In genomic region chr12:52501490-52501889, GRCh38 we compare ENCODE assay signal across 24 cellular contexts. TPM values are rescaled to one million over a fixed set of nuclear protein-coding genes. Genes with fewer than 3 reads are reported as not detected.
DNase-seq lines count a peak whose midpoint lies in the region; FAIRE-seq and TF ChIP-seq lines count a peak whose summit lies in the region.
"Had no signal": no experiment of that assay in that cellular context is flagged by ENCODE, and none has a peak within 500 bp of the region (broad histone marks: within the 10 kb centered on the region; RNA-seq: fewer than 3 reads in every experiment).

No MANE protein-coding gene starts in this region.

- no peak overlapping the region for H3K27ac Mint-ChIP-seq in progenitor cell of endocrine pancreas
- H3K27ac Mint-ChIP-seq: CD4-positive, alpha-beta memory T cell; GM23338; IgD-negative memory B cell had no signal

- no peaks in the 10 kb centered on the region for H3K4me1 Mint-ChIP-seq in progenitor cell of endocrine pancreas (ENCODE audit: low read depth)
- H3K4me1 Mint-ChIP-seq: CD4-positive, alpha-beta memory T cell had no signal

- H3K4me3 Mint-ChIP-seq in progenitor cell of endocrine pancreas (ENCODE audit: low read depth), result no peak overlapping the region
- H3K4me3 Mint-ChIP-seq: CD4-positive, alpha-beta memory T cell; GM23338; IgD-negative memory B cell had no signal

- DNase-seq in EL (peak; percentile 29), LHCN-M2 (ENCODE audit: low read depth) (peak; percentile 59), bronchial epithelial cell (ENCODE audit: low read depth) (peak; percentile 58), osteoblast (ENCODE audit: insufficient read length, low spot score, missing footprints) (no peak), progenitor cell of endocrine pancreas (ENCODE audit: low spot score, unreplicated experiment) (no peak)
- no peak for DNase-seq in activated CD8-positive, alpha-beta memory T cell treated with anti-CD3 and anti-CD28 coated beads, Interleukin-2, amount 50 U/mL, for 48 hours
- DNase-seq in activated naive CD4-positive, alpha-beta T cell treated with Interleukin-2 at 50 U/mL for 16 hours, result no peak
- DNase-seq: C1 segment of cervical spinal cord; Caco-2; CD4-positive, alpha-beta memory T cell; DMS79; MV-4-11; NCI-H1105; NCI-H1436 treated with DMSO at 0.1 percent for 48 hours; NCI-H187 treated with DMSO at 0.1 percent for 48 hours; NCI-H2107; NCI-H524; NCI-H774; SJCRH30 had no signal

- H3K27me3 ChIP-seq in bronchial epithelial cell (ENCODE audit: control insufficient read depth, insufficient read depth, low read length), result no peaks in the 10 kb centered on the region
- peaks cover 3% of the 10 kb centered on the region for H3K27me3 ChIP-seq in osteoblast (ENCODE audit: insufficient read depth, low read length)
- H3K27me3 ChIP-seq: SJCRH30 had no signal

- peaks cover 12% of the 10 kb centered on the region for H3K9me3 Mint-ChIP-seq in progenitor cell of endocrine pancreas (ENCODE audit: low read depth)
- H3K9me3 Mint-ChIP-seq: GM23338 had no signal

- H2AFZ ChIP-seq in osteoblast (ENCODE audit: low read length), result no peak overlapping the region
- H2AFZ ChIP-seq: GM23338 had no signal

- no peak for FAIRE-seq in bronchial epithelial cell (lab: Jason Lieb, UNC)
- FAIRE-seq: A549 had no signal

- no peak overlapping the region for H3K4me2 ChIP-seq in osteoblast (ENCODE audit: insufficient read depth, low read length)
- H3K4me2 ChIP-seq: A549, GM23338, KMS-11 had no signal

- H4K20me1 ChIP-seq in osteoblast (ENCODE audit: insufficient read depth, low read length), result no peaks in the 10 kb centered on the region

- no peak overlapping the region for H3K4me3 ChIP-seq in bronchial epithelial cell (ENCODE audit: low read depth, low read length)
- no peak overlapping the region for H3K4me3 ChIP-seq in osteoblast (ENCODE audit: insufficient read depth, low read length)
- H3K4me3 ChIP-seq: A549, GM23338, HAP-1, SJCRH30 had no signal

- H3K36me3 ChIP-seq in bronchial epithelial cell (ENCODE audit: control insufficient read depth, insufficient read depth, low read length) (no peaks in the 10 kb centered on the region), osteoblast (ENCODE audit: insufficient read depth, low read length) (no peaks in the 10 kb centered on the region)
- H3K36me3 ChIP-seq: HAP-1, SJCRH30 had no signal

- H3K36me3 Mint-ChIP-seq in progenitor cell of endocrine pancreas (ENCODE audit: insufficient read depth), result no peaks in the 10 kb centered on the region
- H3K36me3 Mint-ChIP-seq: CD4-positive, alpha-beta memory T cell; IgD-negative memory B cell had no signal

- peaks cover 40% of the 10 kb centered on the region for H3K4me1 ChIP-seq in osteoblast (ENCODE audit: insufficient read depth, low read length)
- H3K4me1 ChIP-seq: HAP-1, SJCRH30 had no signal

- H3K27ac ChIP-seq in osteoblast (ENCODE audit: low read depth, low read length), result peak overlapping the region; percentile 82
- H3K27ac ChIP-seq: A549, KMS-11, SJCRH30 had no signal

- H3K9me3 ChIP-seq in osteoblast (ENCODE audit: low read depth, low read length), result no peaks in the 10 kb centered on the region
- H3K9me3 ChIP-seq: Caco-2, HAP-1, SJCRH30 had no signal

- H3K27me3 Mint-ChIP-seq in progenitor cell of endocrine pancreas, result peaks cover 7% of the 10 kb centered on the region

- TF ChIP-seq CTCF in bronchial epithelial cell (IDR thresholded peaks at IDR 0.05; ENCODE audit: insufficient read depth, low read length, severe bottlenecking) (no peak), osteoblast (IDR thresholded peaks at IDR 0.05; ENCODE audit: extremely low read depth, low read depth, low read length) (no peak), progenitor cell of endocrine pancreas (IDR thresholded peaks at IDR 0.05; ENCODE audit: unreplicated experiment) (no peak)

- H3K79me2 ChIP-seq in osteoblast (ENCODE audit: insufficient read depth, low read length), result no peaks in the 10 kb centered on the region

RNA-seq across cellular contexts. Expression of gene KRT6A, which starts 8.4 kb away (rescaled TPM):
- total RNA-seq in LHCN-M2 (2014; rRNA removed) (not detected in 2 replicates), bronchial epithelial cell (13,929 and 17,192 TPM in 2 replicates), osteoblast (under 0.01 and 0.72 TPM in 2 replicates), progenitor cell of endocrine pancreas (not detected in 2 replicates)
- polyA plus RNA-seq in LHCN-M2 (2012), result not detected
- total RNA-seq: CD4-positive, alpha-beta memory T cell; GM23338; SJCRH30 had no signal
- polyA plus RNA-seq: CD4-positive, alpha-beta memory T cell; GM23338; IgD-negative memory B cell had no signal

RNA-seq across cellular contexts. Expression of gene KRT5, which starts 18.7 kb away (rescaled TPM):
- total RNA-seq in LHCN-M2 (2014; rRNA removed) (not detected in 2 replicates), bronchial epithelial cell (6,770 and 10,597 TPM in 2 replicates), osteoblast (0.36 TPM in 1 of 2 replicates, not detected in the other), progenitor cell of endocrine pancreas (not detected in 2 replicates)
- polyA plus RNA-seq in LHCN-M2 (2012), result 0.10 TPM
- total RNA-seq: CD4-positive, alpha-beta memory T cell; GM23338; SJCRH30 had no signal
- polyA plus RNA-seq: CD4-positive, alpha-beta memory T cell; GM23338; IgD-negative memory B cell had no signal

RNA-seq across cellular contexts. Expression of gene KRT6C, which starts 27.9 kb away (rescaled TPM):
- total RNA-seq in LHCN-M2 (2014; rRNA removed), result not detected in 2 replicates
- polyA plus RNA-seq in LHCN-M2 (2012), result not detected
- total RNA-seq in bronchial epithelial cell, result 16.8 and 138 TPM in 2 replicates
- not detected in 2 replicates for total RNA-seq in osteoblast
- not detected in 2 replicates for total RNA-seq in progenitor cell of endocrine pancreas
- total RNA-seq: Caco-2; CD4-positive, alpha-beta memory T cell; GM23338; SJCRH30 had no signal
- polyA plus RNA-seq: A549; CD4-positive, alpha-beta memory T cell; GM23338; IgD-negative memory B cell had no signal

RNA-seq across cellular contexts. Expression of gene KRT6B, which starts 49.5 kb away (rescaled TPM):
- total RNA-seq in LHCN-M2 (2014; rRNA removed) (not detected in 2 replicates), bronchial epithelial cell (287 and 1,881 TPM in 2 replicates), osteoblast (not detected in 2 replicates), progenitor cell of endocrine pancreas (not detected in 2 replicates)
- polyA plus RNA-seq in LHCN-M2 (2012), result not detected
- total RNA-seq: Caco-2; CD4-positive, alpha-beta memory T cell; GM23338; SJCRH30 had no signal
- polyA plus RNA-seq: A549; CD4-positive, alpha-beta memory T cell; GM23338; IgD-negative memory B cell had no signal

RNA-seq across cellular contexts. Expression of gene KRT71, which starts 51.5 kb away (rescaled TPM):
- not detected in 2 replicates for total RNA-seq in LHCN-M2 (2014; rRNA removed)
- polyA plus RNA-seq in LHCN-M2 (2012), result not detected
- total RNA-seq in bronchial epithelial cell, result not detected in 2 replicates
- total RNA-seq in osteoblast, result not detected in 2 replicates
- total RNA-seq in progenitor cell of endocrine pancreas, result not detected in 2 replicates
- total RNA-seq: CD4-positive, alpha-beta memory T cell; GM23338; SJCRH30 had no signal
- polyA plus RNA-seq: A549; CD4-positive, alpha-beta memory T cell; GM23338; IgD-negative memory B cell had no signal

Comparison
In these comparisons a context has a peak if more than half of its experiments do, and no peak if none do; other contexts are left out.
1. DNase-seq: peak in EL (single experiment), LHCN-M2 (single experiment) and bronchial epithelial cell (single experiment); none in osteoblast (single experiment), progenitor cell of endocrine pancreas (single experiment), activated CD8-positive, alpha-beta memory T cell treated with anti-CD3 and anti-CD28 coated beads, Interleukin-2, amount 50 U/mL, for 48 hours (single experiment) and activated naive CD4-positive, alpha-beta T cell treated with Interleukin-2 at 50 U/mL for 16 hours (single experiment).
2. RNA of gene KRT6A, which starts 8.4 kb away (total RNA-seq): 13,929 to 17,192 TPM in bronchial epithelial cell; under 0.01 to 0.72 TPM in osteoblast, not detected in LHCN-M2 and not detected in progenitor cell of endocrine pancreas; every median in the first group is over 1,000 times any median in the second.
3. RNA of gene KRT5, which starts 18.7 kb away (total RNA-seq): 6,770 to 10,597 TPM in bronchial epithelial cell; 0.36 TPM in osteoblast, not detected in LHCN-M2 and not detected in progenitor cell of endocrine pancreas; every median in the first group is over 1,000 times any median in the second.
4. RNA of gene KRT6C, which starts 27.9 kb away (total RNA-seq): 16.8 to 138 TPM in bronchial epithelial cell; not detected in LHCN-M2, not detected in osteoblast and not detected in progenitor cell of endocrine pancreas; every median in the first group is over 10 times any median in the second.